In the genomic region with DNA sequence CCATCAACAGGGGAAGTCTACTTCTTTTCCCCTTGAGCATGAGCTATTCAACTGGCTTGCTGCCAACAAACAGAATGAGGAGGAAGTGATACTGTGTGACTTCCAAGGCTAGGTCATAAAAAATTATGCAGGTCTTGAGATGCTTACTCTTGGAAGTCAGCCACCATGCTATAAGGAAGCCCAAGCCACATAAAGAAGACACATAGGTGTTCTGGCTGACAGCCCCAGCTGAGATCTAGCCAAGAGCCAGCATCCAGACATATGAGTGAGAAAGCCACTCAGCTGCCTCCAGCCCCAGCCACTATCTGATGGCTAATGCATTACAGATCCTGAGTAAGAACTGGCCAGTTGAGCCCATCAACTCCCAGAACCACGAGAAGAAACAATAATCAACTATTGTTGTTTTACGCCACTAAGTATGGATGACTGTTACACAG, we compare ENCODE assay signal across 8 cellular contexts. TPM values are rescaled to one million over a fixed set of nuclear protein-coding genes. Genes with fewer than 3 reads are reported as not detected.
DNase-seq lines count a peak whose midpoint lies in the region; ATAC-seq and TF ChIP-seq lines count a peak whose summit lies in the region.

No MANE protein-coding gene starts in this region.

- intact Hi-C loops in Calu3 (cut with micrococcal nuclease; ENCODE audit: unreplicated experiment): no loop called here

- no peaks in the 10 kb centered on the region for H3K27me3 Mint-ChIP-seq in Calu3 (ENCODE audit: unreplicated experiment)
- no peaks in the 10 kb centered on the region for H3K27me3 Mint-ChIP-seq in activated CD4-positive, alpha-beta memory T cell treated with anti-CD3 and anti-CD28 coated beads, Interleukin-2, amount 10 ng/mL, durations not matched to agents 7 days and 5 days
- peaks cover 0 to 2% of the 10 kb centered on the region in 2 donors for H3K27me3 Mint-ChIP-seq in CD8-positive, alpha-beta memory T cell

- H3K4me1 ChIP-seq in CD8-positive, alpha-beta memory T cell (ENCODE audit: insufficient read depth, low read length): no peaks in the 10 kb centered on the region

- H3K27ac Mint-ChIP-seq in Calu3 (ENCODE audit: unreplicated experiment): no peak overlapping the region
- no peak overlapping the region for H3K27ac Mint-ChIP-seq in activated CD4-positive, alpha-beta memory T cell treated with anti-CD3 and anti-CD28 coated beads, Interleukin-2, amount 10 ng/mL, durations not matched to agents 7 days and 5 days
- no peak overlapping the region for H3K27ac Mint-ChIP-seq in CD8-positive, alpha-beta memory T cell

- no TSS peak for BruUV-seq in Calu3 (replicated peaks; lab: Mats Ljungman, UMichigan)

- H3K4me1 Mint-ChIP-seq in Calu3 (ENCODE audit: low read depth, unreplicated experiment): peaks cover 22% of the 10 kb centered on the region
- H3K4me1 Mint-ChIP-seq in activated CD4-positive, alpha-beta memory T cell treated with anti-CD3 and anti-CD28 coated beads, Interleukin-2, amount 10 ng/mL, durations not matched to agents 7 days and 5 days: peaks cover 7% of the 10 kb centered on the region
- H3K4me1 Mint-ChIP-seq in CD8-positive, alpha-beta memory T cell: peaks cover 0 to 2% (median 0%) of the 10 kb centered on the region in 3 donors

- POLR2A ChIA-PET in activated CD4-positive, alpha-beta memory T cell treated with anti-CD3 and anti-CD28 coated beads, Interleukin-2, amount 10 ng/mL, durations not matched to agents 7 days and 5 days (lab: Charles Lee): no interaction called here
- POLR2A ChIA-PET in CD8-positive, alpha-beta memory T cell (lab: Charles Lee): no interaction called here

- CTCF ChIA-PET in Calu3 (lab: Charles Lee): no interaction called here
- CTCF ChIA-PET in activated CD4-positive, alpha-beta memory T cell treated with anti-CD3 and anti-CD28 coated beads, Interleukin-2, amount 10 ng/mL, durations not matched to agents 7 days and 5 days (lab: Charles Lee): interaction anchor here (1.3 to 2.4 kb wide), 2 partner anchors 20 to 43 kb away, joined by 3 to 13 read pairs; no protein-coding TSS in a partner anchor
- CTCF ChIA-PET in CD8-positive, alpha-beta memory T cell (lab: Charles Lee): interaction anchor here (1.0 kb wide), 1 partner anchor 20 kb away, joined by 3 read pairs; no protein-coding TSS in a partner anchor

- no peak for TF ChIP-seq CTCF in Calu3 (IDR thresholded peaks at IDR 0.05; ENCODE audit: unreplicated experiment)

- ATAC-seq in GM21786 (IDR thresholded peaks at IDR 0.05; ENCODE audit: unreplicated experiment) (peak; percentile 75), esophagus mucosa (peak; percentile 77)

- no peaks in the 10 kb centered on the region for H3K27me3 ChIP-seq in CD8-positive, alpha-beta memory T cell (ENCODE audit: insufficient read depth, low read length, poor library complexity, severe bottlenecking)

- H3K4me3 ChIP-seq in CD8-positive, alpha-beta memory T cell (ENCODE audit: low read length): no peak overlapping the region

- H3K36me3 ChIP-seq in CD8-positive, alpha-beta memory T cell (ENCODE audit: insufficient read depth, low read length): peaks cover 4% of the 10 kb centered on the region

- no peaks in the 10 kb centered on the region for H3K9me3 ChIP-seq in CD8-positive, alpha-beta memory T cell (ENCODE audit: low read length)

- H3K27ac ChIP-seq in CD8-positive, alpha-beta memory T cell (ENCODE audit: low read depth, low read length): no peak overlapping the region

- DNase-seq in Calu3 (peak; percentile 4), NCI-H2196 (lab: John Stamatoyannopoulos, UW; ENCODE audit: unreplicated experiment) (peak; percentile 71), HPDE6-E6E7 (ENCODE audit: extremely low spot score) (no peak), dedifferentiated amniotic fluid mesenchymal stem cell (ENCODE audit: extremely low spot score) (no peak)
- DNase-seq in activated CD4-positive, alpha-beta memory T cell treated with anti-CD3 and anti-CD28 coated beads, Interleukin-2, amount 10 ng/mL, durations not matched to agents 7 days and 5 days: no peak
- DNase-seq in CD8-positive, alpha-beta memory T cell: no peak

- no peaks in the 10 kb centered on the region for H3K36me3 Mint-ChIP-seq in Calu3 (ENCODE audit: insufficient read depth, unreplicated experiment)
- peaks cover 27% of the 10 kb centered on the region for H3K36me3 Mint-ChIP-seq in activated CD4-positive, alpha-beta memory T cell treated with anti-CD3 and anti-CD28 coated beads, Interleukin-2, amount 10 ng/mL, durations not matched to agents 7 days and 5 days (ENCODE audit: low read depth)
- H3K36me3 Mint-ChIP-seq in CD8-positive, alpha-beta memory T cell: peaks cover 25 to 72% (median 27%) of the 10 kb centered on the region in 3 donors

- H3K9me3 Mint-ChIP-seq in Calu3 (ENCODE audit: low read depth, unreplicated experiment): no peaks in the 10 kb centered on the region
- no peaks in the 10 kb centered on the region for H3K9me3 Mint-ChIP-seq in activated CD4-positive, alpha-beta memory T cell treated with anti-CD3 and anti-CD28 coated beads, Interleukin-2, amount 10 ng/mL, durations not matched to agents 7 days and 5 days
- no peaks in the 10 kb centered on the region for H3K9me3 Mint-ChIP-seq in CD8-positive, alpha-beta memory T cell

- no peak overlapping the region for H3K4me3 Mint-ChIP-seq in Calu3 (ENCODE audit: low read depth, unreplicated experiment)
- H3K4me3 Mint-ChIP-seq in activated CD4-positive, alpha-beta memory T cell treated with anti-CD3 and anti-CD28 coated beads, Interleukin-2, amount 10 ng/mL, durations not matched to agents 7 days and 5 days: no peak overlapping the region
- H3K4me3 Mint-ChIP-seq in CD8-positive, alpha-beta memory T cell: no peak overlapping the region

RNA-seq across cellular contexts. Expression of a gene that starts 31.0 kb away (rescaled TPM):
- total RNA-seq in Calu3 (2022) (22.2 and 24.0 TPM in 2 replicates), esophagus mucosa (28.7 TPM)
- 10 to 100 TPM; 51.3 to 55.7 TPM for total RNA-seq in activated CD4-positive, alpha-beta memory T cell treated with anti-CD3 and anti-CD28 coated beads, Interleukin-2, amount 10 ng/mL, durations not matched to agents 7 days and 5 days
- 10 to 100 TPM; 55.3 to 61.6 TPM for total RNA-seq in CD8-positive, alpha-beta memory T cell
- polyA plus RNA-seq in CD8-positive, alpha-beta memory T cell: 21.9 TPM

Comparison
In these comparisons a context has a peak if more than half of its experiments do, and no peak if none do; other contexts are left out.
1. DNase-seq: peak in Calu3 (single experiment) and NCI-H2196 (single experiment); none in HPDE6-E6E7 (single experiment), dedifferentiated amniotic fluid mesenchymal stem cell (single experiment), activated CD4-positive, alpha-beta memory T cell treated with anti-CD3 and anti-CD28 coated beads, Interleukin-2, amount 10 ng/mL, durations not matched to agents 7 days and 5 days (single experiment) and CD8-positive, alpha-beta memory T cell (0 of 5).